10 cellular contexts compared by ENCODE assay signal in the genomic region with DNA sequence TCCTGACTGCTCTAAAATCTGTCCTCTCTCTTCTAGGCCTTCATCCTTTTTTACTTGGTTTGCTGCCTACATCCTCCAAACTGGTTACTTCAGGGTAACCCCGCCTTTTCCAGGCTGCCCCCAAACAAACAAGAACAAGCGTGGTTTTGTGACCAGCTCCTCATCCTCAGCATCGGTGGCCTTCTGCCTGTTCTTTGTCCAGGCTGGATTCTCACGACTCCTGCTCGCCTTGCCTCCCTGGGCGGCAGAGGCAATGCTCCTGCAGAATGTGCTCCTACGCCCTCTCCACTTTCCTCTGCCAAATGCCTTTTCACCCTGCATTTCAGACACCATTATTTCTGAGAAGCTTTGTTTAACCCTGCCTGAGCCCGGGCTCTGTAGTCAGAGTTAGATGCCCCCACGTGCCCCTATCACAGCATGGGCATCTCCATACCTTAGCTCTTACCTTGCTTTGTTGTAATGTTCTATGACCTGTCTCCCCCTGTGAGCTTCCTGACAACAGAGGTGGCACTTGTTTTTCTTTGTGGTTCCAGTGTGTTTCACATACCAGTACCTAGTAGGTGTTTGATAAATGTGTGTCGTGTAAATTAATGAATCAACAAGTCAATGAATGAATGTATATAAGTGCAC.
DNase-seq lines count a peak whose midpoint lies in the region; ATAC-seq and TF ChIP-seq lines count a peak whose summit lies in the region.
"Had no signal": no experiment of that assay in that cellular context is flagged by ENCODE, and none has a peak within 500 bp of the region (broad histone marks: within the 10 kb centered on the region; RNA-seq: fewer than 3 reads in every experiment).

No MANE protein-coding gene starts in this region.

- no peaks in the 10 kb centered on the region for H3K27me3 Mint-ChIP-seq in nephron progenitor cell (ENCODE audit: low read depth, poor library complexity)

- peak overlapping the region; percentile 39 for H3K4me3 Mint-ChIP-seq in nephron progenitor cell

- H3K27ac Mint-ChIP-seq in nephron progenitor cell, result peak overlapping the region; percentile 88

- H3K36me3 ChIP-seq in BLaER1 treated with 17β-estradiol and CSF1 and Interleukin-3, amounts not matched to agents 10 nM and 100 nM, result peaks cover 0 to 5% (median 0%) of the 10 kb centered on the region in 11 experiments; a peak in 3 of 22 replicates

- peaks cover 0 to 44% (median 0%) of the 10 kb centered on the region in 11 experiments; a peak in 3 of 22 replicates for H4K20me1 ChIP-seq in BLaER1 treated with 17β-estradiol and CSF1 and Interleukin-3, amounts not matched to agents 10 nM and 100 nM

- TF ChIP-seq POLR2A in NB4 (IDR thresholded peaks at IDR 0.05; ENCODE audit: extremely low read depth, insufficient read length), result no peak

- peaks cover 7% of the 10 kb centered on the region for H3K9me3 Mint-ChIP-seq in nephron progenitor cell

- no peaks in the 10 kb centered on the region for H3K27me3 ChIP-seq in BLaER1 treated with 17β-estradiol and CSF1 and Interleukin-3, amounts not matched to agents 10 nM and 100 nM

- peak overlapping the region in 4 of 10 experiments; percentile 20 to 38 (median 24); a peak in 4 of 20 replicates for H3K4me3 ChIP-seq in BLaER1 treated with 17β-estradiol and CSF1 and Interleukin-3, amounts not matched to agents 10 nM and 100 nM
- no peak overlapping the region for H3K4me3 ChIP-seq in NB4 (ENCODE audit: low read depth, low read length)

- no peak for ATAC-seq in HG02623 (IDR thresholded peaks at IDR 0.05; ENCODE audit: unreplicated experiment)

- H3K4me1 Mint-ChIP-seq in nephron progenitor cell, result peaks cover 43% of the 10 kb centered on the region

- peaks cover 0 to 6% (median 2%) of the 10 kb centered on the region in 11 experiments; a peak in 3 of 22 replicates for H3K9me3 ChIP-seq in BLaER1 treated with 17β-estradiol and CSF1 and Interleukin-3, amounts not matched to agents 10 nM and 100 nM (replicated peaks in 1 of 11)

- TF ChIP-seq CTCF in NB4 (IDR thresholded peaks at IDR 0.05; ENCODE audit: low read depth, low read length), result no peak
- no peak for TF ChIP-seq CTCF in nephron progenitor cell (IDR thresholded peaks at IDR 0.05)

- peak overlapping the region; percentile 69 to 90 (median 76) for H3K4me2 ChIP-seq in BLaER1 treated with 17β-estradiol and CSF1 and Interleukin-3, amounts not matched to agents 10 nM and 100 nM

- H3K4me1 ChIP-seq in BLaER1 treated with 17β-estradiol and CSF1 and Interleukin-3, amounts not matched to agents 10 nM and 100 nM, result peaks cover 32 to 59% (median 51%) of the 10 kb centered on the region in 10 experiments

- H3K27ac ChIP-seq in BLaER1 treated with 17β-estradiol and CSF1 and Interleukin-3, amounts not matched to agents 10 nM and 100 nM, result peak overlapping the region; percentile 75 to 96 (median 90); a peak in 21 of 22 replicates

- peak overlapping the region in 10 of 11 experiments; percentile 71 to 77 (median 74); a peak in 21 of 22 replicates for H3K9ac ChIP-seq in BLaER1 treated with 17β-estradiol and CSF1 and Interleukin-3, amounts not matched to agents 10 nM and 100 nM

- H3K36me3 Mint-ChIP-seq in nephron progenitor cell (ENCODE audit: low read depth), result peaks cover 14% of the 10 kb centered on the region

- DNase-seq in NB4 (ENCODE audit: low read depth), result peak; percentile 18
- DNase-seq in central memory CD4-positive, alpha-beta T cell, result peak; percentile 45
- no peak for DNase-seq in nephron progenitor cell
- no peak for DNase-seq in NCI-H2196 (lab: John Stamatoyannopoulos, UW; ENCODE audit: unreplicated experiment)
- no peak for DNase-seq in NK-92 (lab: John Stamatoyannopoulos, UW; ENCODE audit: unreplicated experiment)
- DNase-seq in GM19240 (ENCODE audit: insufficient read length, low spot score), result no peak
- DNase-seq: activated effector memory CD4-positive, alpha-beta T cell treated with Interleukin-2 at 50 U/mL for 16 hours; NCI-H774 had no signal

Comparison
In these comparisons a context has a peak if more than half of its experiments do, and no peak if none do; other contexts are left out.
1. DNase-seq: peak in NB4 (single experiment) and central memory CD4-positive, alpha-beta T cell (single experiment); none in nephron progenitor cell (single experiment), NCI-H2196 (single experiment), NK-92 (single experiment) and GM19240 (single experiment).